ENCODE assay signal across 8 cellular contexts in genomic region chr1:212699839-212700596, GRCh38. TPM values are rescaled to one million over a fixed set of nuclear protein-coding genes. Genes with fewer than 3 reads are reported as not detected.
DNase-seq lines count a peak whose midpoint lies in the region; ATAC-seq, FAIRE-seq and TF ChIP-seq lines count a peak whose summit lies in the region.

Gene BATF3 (minus strand): TSS chr1:212699840. CDS start chr1:212699762, 78 bp downstream.

- H3K27me3 Mint-ChIP-seq in activated naive CD4-positive, alpha-beta T cell treated with anti-CD3 and anti-CD28 coated beads for 36 hours (ENCODE audit: low read depth): peaks cover 11% of the 10 kb centered on the region

- H3K4me1 ChIP-seq in HAP-1: peaks cover 9% of the 10 kb centered on the region
- peaks cover 18% of the 10 kb centered on the region for H3K4me1 ChIP-seq in PC-3 (ENCODE audit: insufficient read depth, low read length)
- H3K4me1 ChIP-seq in left ventricle myocardium inferior: peaks cover 33% of the 10 kb centered on the region
- H3K4me1 ChIP-seq in sigmoid colon: peaks cover 0 to 30% (median 24%) of the 10 kb centered on the region in 4 donors

- WGBS in sigmoid colon, 2 donors: 0 to 1% methylated on average over 89 of the region's 89 CpGs

- no peaks in the 10 kb centered on the region for H3K36me3 ChIP-seq in HAP-1 (replicated peaks)
- H3K36me3 ChIP-seq in PC-3 (ENCODE audit: low read depth, low read length): no peaks in the 10 kb centered on the region
- H3K36me3 ChIP-seq in left ventricle myocardium inferior: no peaks in the 10 kb centered on the region
- no peaks in the 10 kb centered on the region for H3K36me3 ChIP-seq in sigmoid colon

- DNase-seq in HAP-1 (ENCODE audit: low spot score in 2 of 2) (peak; percentile 14 to 71), PC-3 (no peak), left ventricle myocardium inferior (peak; percentile 66), sigmoid colon (peak; percentile 76), H4 (ENCODE audit: low spot score) (no peak), D721Med (ENCODE audit: insufficient read length, low spot score) (no peak)
- peak; percentile 73 for DNase-seq in activated naive CD4-positive, alpha-beta T cell treated with anti-CD3 and anti-CD28 coated beads for 36 hours

- no peak within 1 kb of the TSS for H3K9ac ChIP-seq in PC-3 (ENCODE audit: low read length)

- peak; percentile 23 for ATAC-seq in PC-3

- TF ChIP-seq EP300 in sigmoid colon (IDR thresholded peaks at IDR 0.05): no peak

- no peaks in the 10 kb centered on the region for H4K20me1 ChIP-seq in PC-3 (ENCODE audit: low read length)

- H3K9me3 Mint-ChIP-seq in activated naive CD4-positive, alpha-beta T cell treated with anti-CD3 and anti-CD28 coated beads for 36 hours: no peaks in the 10 kb centered on the region

- H3K27me3 ChIP-seq in HAP-1 (ENCODE audit: low read depth) (peaks cover 21% of the 10 kb centered on the region), PC-3 (ENCODE audit: low read length) (peaks cover 77% of the 10 kb centered on the region), left ventricle myocardium inferior (ENCODE audit: low read depth) (peaks cover 41% of the 10 kb centered on the region), sigmoid colon (no peaks in the 10 kb centered on the region)

- TF ChIP-seq CTCF in PC-3 (conservative IDR thresholded peaks at IDR 0.05; ENCODE audit: low read depth, low read length) (no peak), left ventricle myocardium inferior (IDR thresholded peaks at IDR 0.05; ENCODE audit: borderline replicate concordance) (no peak), sigmoid colon (IDR thresholded peaks at IDR 0.05) (no peak), D721Med (IDR thresholded peaks at IDR 0.05; ENCODE audit: insufficient read depth, missing control alignments) (no peak)

- peak within 1 kb of the TSS; percentile 87 for H3K4me3 Mint-ChIP-seq in activated naive CD4-positive, alpha-beta T cell treated with anti-CD3 and anti-CD28 coated beads for 36 hours

- BruUV-seq in PC-3 (replicated peaks; lab: Mats Ljungman, UMichigan): no TSS peak

- no peak for TF ChIP-seq POLR2A in sigmoid colon (IDR thresholded peaks at IDR 0.05)

- CTCF ChIA-PET in PC-3 (lab: Charles Lee): interaction anchor here (0.6 kb wide), 1 partner anchor 48 kb away, joined by 4 read pairs; no protein-coding TSS in a partner anchor
- CTCF ChIA-PET in activated naive CD4-positive, alpha-beta T cell treated with anti-CD3 and anti-CD28 coated beads for 36 hours (lab: Charles Lee): interaction anchor here (0.6 to 2.9 kb wide), 11 partner anchors 21 to 295 kb away, joined by 3 to 14 read pairs (median 5); partner anchors contain the start of genes NSL1 and TATDN3

- H3K27ac Mint-ChIP-seq in activated naive CD4-positive, alpha-beta T cell treated with anti-CD3 and anti-CD28 coated beads for 36 hours: peak within 1 kb of the TSS; percentile 22

- FAIRE-seq in D721Med (lab: Jason Lieb, UNC): no peak

- no peaks in the 10 kb centered on the region for H3K9me2 ChIP-seq in PC-3 (replicated peaks; ENCODE audit: low read length)

- H3K36me3 Mint-ChIP-seq in activated naive CD4-positive, alpha-beta T cell treated with anti-CD3 and anti-CD28 coated beads for 36 hours (ENCODE audit: low read depth): peaks cover 10% of the 10 kb centered on the region

- intact Hi-C loops in PC-3 (cut with micrococcal nuclease) (loop anchor here (2.0 to 5.0 kb wide), 2 partner anchors 17 to 223 kb away; no protein-coding TSS in a partner anchor), left ventricle myocardium inferior (cut with micrococcal nuclease) (no loop called here), sigmoid colon (cut with DNase I) (loop anchor here (2.0 kb wide), 1 partner anchor 35 kb away; no protein-coding TSS in a partner anchor)
- intact Hi-C loops in activated naive CD4-positive, alpha-beta T cell treated with anti-CD3 and anti-CD28 coated beads for 36 hours (cut with micrococcal nuclease): loop anchor here (1.0 to 2.0 kb wide), 8 partner anchors 12 to 295 kb away; partner anchors contain the start of genes NSL1 and TATDN3

- H3K79me2 ChIP-seq in PC-3 (ENCODE audit: low read length): no peaks in the 10 kb centered on the region

- H3K4me3 ChIP-seq in GM08714 (ENCODE audit: low read length) (peak within 1 kb of the TSS; percentile 64), HAP-1 (peak within 1 kb of the TSS; percentile 38), PC-3 (ENCODE audit: low read length) (peak within 1 kb of the TSS; percentile 63), left ventricle myocardium inferior (peak within 1 kb of the TSS; percentile 77), sigmoid colon (peak within 1 kb of the TSS; percentile 45 to 65 (median 55))

- peak within 1 kb of the TSS; percentile 81 for H3K4me2 ChIP-seq in PC-3 (ENCODE audit: low read length)

- POLR2A ChIA-PET in PC-3 (lab: Charles Lee; ENCODE audit: unreplicated experiment): no interaction called here

- H3K9me3 ChIP-seq in HAP-1: no peaks in the 10 kb centered on the region
- no peaks in the 10 kb centered on the region for H3K9me3 ChIP-seq in PC-3 (ENCODE audit: low read length)
- no peaks in the 10 kb centered on the region for H3K9me3 ChIP-seq in left ventricle myocardium inferior (replicated peaks)
- no peaks in the 10 kb centered on the region for H3K9me3 ChIP-seq in sigmoid colon

- H2AFZ ChIP-seq in PC-3 (ENCODE audit: low read length): peak within 1 kb of the TSS; percentile 81

- peaks cover 41% of the 10 kb centered on the region for H3K4me1 Mint-ChIP-seq in activated naive CD4-positive, alpha-beta T cell treated with anti-CD3 and anti-CD28 coated beads for 36 hours (ENCODE audit: low read depth)

- no peak within 1 kb of the TSS for H3K27ac ChIP-seq in PC-3 (ENCODE audit: low read length)
- H3K27ac ChIP-seq in left ventricle myocardium inferior (replicated peaks): peak within 1 kb of the TSS; percentile 88
- peak within 1 kb of the TSS; percentile 60 to 75 (median 72) for H3K27ac ChIP-seq in sigmoid colon

- no peaks in the 10 kb centered on the region for H3F3A ChIP-seq in PC-3 (ENCODE audit: low read length, unreplicated experiment)

- in situ Hi-C loops in HAP-1 (cut with MboI; ENCODE audit: low sequenced_read_pairs): no loop called here

RNA-seq across cellular contexts. Expression of gene BATF3, which starts in this region (rescaled TPM):
- 4.3 and 5.5 TPM in 2 replicates for total RNA-seq in PC-3 (2014; rRNA removed)
- total RNA-seq in activated naive CD4-positive, alpha-beta T cell treated with anti-CD3 and anti-CD28 coated beads for 36 hours: 10 to 100 TPM; 26.7 to 27.1 TPM
- total RNA-seq in left ventricle myocardium inferior: 1.8 TPM
- 10 to 100 TPM in 1 of 4 donors, 1 to 10 TPM in 3; 1.8 to 10.0 (median 2.9) TPM for total RNA-seq in sigmoid colon
- polyA plus RNA-seq in sigmoid colon: 1 to 10 TPM; 3.0 to 5.7 (median 3.7) TPM
- 3.8 and 6.5 TPM in 2 replicates for total RNA-seq in H4 (2014; rRNA removed; shearing (Covaris generic))

Comparison
In these comparisons a context has a peak if more than half of its experiments do, and no peak if none do; other contexts are left out.
1. DNase-seq: peak in HAP-1 (2 of 2), activated naive CD4-positive, alpha-beta T cell treated with anti-CD3 and anti-CD28 coated beads for 36 hours (single experiment), left ventricle myocardium inferior (single experiment) and sigmoid colon (single experiment); none in PC-3 (single experiment), H4 (single experiment) and D721Med (single experiment).
2. Peak in every context shown above with its lines, with median percentiles within 50 percentile points of each other: H3K4me3 ChIP-seq.